Comparison of ENCODE assay signal across 14 cellular contexts in the genomic region with DNA sequence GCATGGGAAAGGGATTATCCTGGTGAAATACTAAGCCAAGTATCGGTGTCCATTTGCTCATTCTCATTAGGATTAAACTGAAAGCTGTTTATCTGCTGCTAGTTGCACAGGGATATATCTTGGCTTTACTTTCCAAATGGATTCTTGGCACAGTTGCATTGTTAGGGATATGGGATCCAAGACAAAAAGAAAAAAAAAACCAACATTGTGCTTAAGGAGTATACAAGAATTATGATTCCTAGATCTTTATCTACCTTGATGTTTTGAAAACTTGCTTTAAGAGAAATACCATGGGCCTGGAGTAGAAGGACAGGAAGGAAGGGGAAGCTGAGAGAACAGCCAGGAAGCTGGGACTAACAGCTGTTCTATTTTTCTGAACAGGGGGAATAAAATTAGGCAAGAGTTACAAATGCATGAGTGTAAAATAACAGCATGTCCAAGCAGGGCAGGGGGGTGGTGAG.
DNase-seq lines count a peak whose midpoint lies in the region; ATAC-seq and TF ChIP-seq lines count a peak whose summit lies in the region.
"Had no signal": no experiment of that assay in that cellular context is flagged by ENCODE, and none has a peak within 500 bp of the region (broad histone marks: within the 10 kb centered on the region; RNA-seq: fewer than 3 reads in every experiment).

No MANE protein-coding gene starts in this region.

- H3K4me1 ChIP-seq in mammary epithelial cell (ENCODE audit: insufficient read depth, low read length) (peaks cover 5% of the 10 kb centered on the region), ascending aorta (no peaks in the 10 kb centered on the region), upper lobe of right lung (no peaks in the 10 kb centered on the region)

- 82% methylated on average over 1 of the region's 1 CpG for WGBS in mammary epithelial cell (ENCODE audit: low coverage, missing lambda C conversion rate)

- H3K9me3 ChIP-seq in mammary epithelial cell (replicated peaks; ENCODE audit: insufficient read depth, low read length) (no peaks in the 10 kb centered on the region), ascending aorta (no peaks in the 10 kb centered on the region), upper lobe of right lung (no peaks in the 10 kb centered on the region)
- H3K9me3 ChIP-seq: upper lobe of left lung had no signal

- H3K79me2 ChIP-seq in mammary epithelial cell (ENCODE audit: insufficient read depth, low read length): no peaks in the 10 kb centered on the region

- H3K27me3 Mint-ChIP-seq in MCF 10A (ENCODE audit: insufficient read depth, unreplicated experiment): peaks cover 19% of the 10 kb centered on the region

- H3K9ac ChIP-seq in mammary epithelial cell (ENCODE audit: insufficient read depth, low read length): no peak overlapping the region

- intact Hi-C loops in mammary epithelial cell (cut with micrococcal nuclease): no loop called here
- intact Hi-C loops in MCF 10A (cut with micrococcal nuclease): no loop called here
- intact Hi-C loops in ascending aorta (cut with DNase I): no loop called here
- intact Hi-C loops in left ventricle myocardium superior (cut with micrococcal nuclease): no loop called here
- intact Hi-C loops in upper lobe of right lung (cut with DNase I): no loop called here

- no peak overlapping the region for H3K27ac Mint-ChIP-seq in MCF 10A (ENCODE audit: low read depth, unreplicated experiment)
- H3K27ac Mint-ChIP-seq: T-helper 2 cell treated with Interferon-gamma antibody and Interleukin-4, amounts not matched to agents 5 μg/mL and 100 μg/mL, for 36 hours had no signal

- no peak overlapping the region for H3K4me3 Mint-ChIP-seq in MCF 10A (ENCODE audit: unreplicated experiment)
- H3K4me3 Mint-ChIP-seq: T-helper 2 cell treated with Interferon-gamma antibody and Interleukin-4, amounts not matched to agents 5 μg/mL and 100 μg/mL, for 36 hours had no signal

- TF ChIP-seq CTCF in mammary epithelial cell (conservative IDR thresholded peaks at IDR 0.05 in 1 of 2, IDR thresholded peaks at IDR 0.05 in 1 of 2; ENCODE audit: extremely low read depth in 1 of 2, insufficient read depth in 1 of 2, low read depth in 1 of 2, low read length in 2 of 2) (no peak), MCF 10A (IDR thresholded peaks at IDR 0.05; ENCODE audit: unreplicated experiment) (no peak), ascending aorta (IDR thresholded peaks at IDR 0.05) (no peak), upper lobe of right lung (IDR thresholded peaks at IDR 0.05) (no peak), GM13976 (IDR thresholded peaks at IDR 0.05; ENCODE audit: borderline replicate concordance, control extremely low read depth, extremely low read depth, insufficient read depth, missing control alignments) (no peak)

- H2AFZ ChIP-seq in mammary epithelial cell (ENCODE audit: low read depth, low read length): peak overlapping the region; percentile 77

- H3K27ac ChIP-seq in mammary epithelial cell (ENCODE audit: insufficient read depth, low read depth, low read length) (no peak overlapping the region), ascending aorta (peak overlapping the region; percentile 6 to 32), upper lobe of right lung (peak overlapping the region; percentile 47)

- H3K36me3 Mint-ChIP-seq in MCF 10A (ENCODE audit: insufficient read depth, unreplicated experiment): no peaks in the 10 kb centered on the region

- CTCF ChIA-PET in mammary epithelial cell (lab: Charles Lee; ENCODE audit: low non-redundant PET): no interaction called here
- CTCF ChIA-PET in MCF 10A (lab: Yijun Ruan, JAX): no interaction called here

- H4K20me1 ChIP-seq in mammary epithelial cell (ENCODE audit: insufficient read depth, low read length): no peaks in the 10 kb centered on the region

- H3K36me3 ChIP-seq in mammary epithelial cell (ENCODE audit: insufficient read depth, low read length): no peaks in the 10 kb centered on the region
- no peaks in the 10 kb centered on the region for H3K36me3 ChIP-seq in ascending aorta
- H3K36me3 ChIP-seq in upper lobe of right lung: no peaks in the 10 kb centered on the region
- H3K36me3 ChIP-seq: upper lobe of left lung had no signal

- DNase-seq in mammary epithelial cell (peak; percentile 17), MCF 10A (ENCODE audit: unreplicated experiment) (no peak), ascending aorta (ENCODE audit: low spot score in 2 of 2) (no peak), left ventricle myocardium superior (no peak), upper lobe of right lung (no peak), GM13976 (ENCODE audit: low spot score) (no peak)
- DNase-seq: activated CD4-positive, alpha-beta T cell treated with anti-CD3 and anti-CD28 coated beads, Interleukin-2, amount 50 U/mL, for 48 hours; central memory CD4-positive, alpha-beta T cell; DMS53; stimulated activated CD4-positive, alpha-beta T cell treated with anti-CD3 and anti-CD28 coated beads, Interleukin-15, amount 100 ng/mL, for 24 hours; upper lobe of left lung had no signal

- POLR2A ChIA-PET in MCF 10A (lab: Yijun Ruan, JAX): no interaction called here

- H3K4me2 ChIP-seq in mammary epithelial cell (ENCODE audit: insufficient read depth, low read depth, low read length): peak overlapping the region; percentile 36

- BruUV-seq in mammary epithelial cell (replicated peaks; lab: Mats Ljungman, UMichigan): no TSS peak
- BruUV-seq in MCF 10A (replicated peaks; lab: Mats Ljungman, UMichigan): no TSS peak

- in situ Hi-C loops in mammary epithelial cell (cut with MboI; ENCODE audit: low sequenced_read_pairs in 2 of 2): no loop called here
- in situ Hi-C loops in GM13976 (cut with MboI; ENCODE audit: low sequenced_read_pairs, unreplicated experiment): no loop called here

- no peaks in the 10 kb centered on the region for H3K9me3 Mint-ChIP-seq in MCF 10A (ENCODE audit: unreplicated experiment)
- H3K9me3 Mint-ChIP-seq: T-helper 2 cell treated with Interferon-gamma antibody and Interleukin-4, amounts not matched to agents 5 μg/mL and 100 μg/mL, for 36 hours had no signal

- ATAC-seq in left ventricle myocardium superior: peak; percentile 80
- ATAC-seq in upper lobe of right lung: no peak
- no peak for ATAC-seq in HG03108 (IDR thresholded peaks at IDR 0.05; ENCODE audit: unreplicated experiment)
- no peak for ATAC-seq in HG02623 (IDR thresholded peaks at IDR 0.05; ENCODE audit: unreplicated experiment)

- dilution Hi-C loops in mammary epithelial cell (cut with HindIII; ENCODE audit: low sequenced_read_pairs): no loop called here

- H3K4me3 ChIP-seq in mammary epithelial cell (replicated peaks in 1 of 3; ENCODE audit: insufficient read depth in 1 of 3, low read depth in 2 of 3, low read length in 3 of 3) (no peak overlapping the region), ascending aorta (no peak overlapping the region), upper lobe of right lung (no peak overlapping the region)
- H3K4me3 ChIP-seq: upper lobe of left lung had no signal

- peaks cover 6% of the 10 kb centered on the region for H3K4me1 Mint-ChIP-seq in MCF 10A (ENCODE audit: insufficient read depth, unreplicated experiment)

- H3K27me3 ChIP-seq in mammary epithelial cell (ENCODE audit: insufficient read depth, low read length) (no peaks in the 10 kb centered on the region), ascending aorta (no peaks in the 10 kb centered on the region), upper lobe of right lung (no peaks in the 10 kb centered on the region)
- H3K27me3 ChIP-seq: upper lobe of left lung had no signal
